ENCODE assay signal across 8 cellular contexts in the genomic region with DNA sequence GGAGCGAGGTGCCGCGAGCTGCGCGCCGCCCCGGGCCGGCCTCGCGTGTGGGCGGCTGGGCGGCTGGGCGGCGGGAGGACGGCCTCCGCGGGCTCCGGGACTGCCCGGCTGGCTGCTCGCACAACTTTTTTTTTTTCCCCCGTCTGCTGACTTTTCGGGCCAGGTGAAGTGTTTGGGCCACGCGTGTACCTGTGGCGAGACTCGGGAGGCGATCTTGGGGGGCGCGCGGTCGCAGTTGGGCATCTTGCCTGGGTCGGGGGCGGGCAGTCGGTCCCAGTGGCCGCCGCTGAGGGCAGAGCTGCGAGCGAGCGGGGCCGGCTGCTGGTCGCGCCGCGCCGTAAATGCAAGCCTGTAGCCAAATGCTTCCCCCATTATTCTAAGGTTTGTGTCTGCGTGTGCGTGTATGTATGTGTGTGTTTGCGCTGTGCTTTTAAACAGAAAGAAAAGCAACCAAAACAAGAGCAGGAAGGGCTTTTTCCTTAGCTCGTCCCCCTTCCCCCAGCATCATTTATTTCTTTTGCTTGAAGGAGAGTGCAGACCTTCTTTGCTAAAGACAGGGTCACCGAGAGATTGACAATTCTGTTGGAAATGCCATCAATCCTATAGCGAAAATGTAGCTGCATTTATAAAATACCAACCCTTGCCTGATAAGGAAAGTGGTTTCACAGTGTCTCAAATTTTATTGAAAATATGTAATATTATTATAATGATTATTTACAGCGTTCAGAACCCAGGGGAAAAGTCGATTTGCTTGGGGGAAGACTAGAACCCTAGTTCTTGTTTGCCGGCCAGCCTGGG.
DNase-seq lines count a peak whose midpoint lies in the region; ATAC-seq and TF ChIP-seq lines count a peak whose summit lies in the region.

No MANE protein-coding gene starts in this region.

- no peak for TF ChIP-seq POLR2A in prostate gland (IDR thresholded peaks at IDR 0.05)

- intact Hi-C loops in heart right ventricle (cut with DNase I), result loop anchor here in 9 of 10 donors (5.0 to 10.0 kb wide), 5 partner anchors 176 to 426 kb away; no protein-coding TSS in a partner anchor
- intact Hi-C loops in prostate gland (cut with DNase I), result loop anchor here (10.0 kb wide), 1 partner anchor 176 kb away; no protein-coding TSS in a partner anchor

- WGBS in heart right ventricle, 2 donors, result 3 to 5% methylated on average over 54 of the region's 54 CpGs
- 11% methylated on average over 51 of the region's 54 CpGs for whole genome bisulfite sequencing in prostate gland

- H3K4me1 ChIP-seq in SJCRH30, result peaks cover 6% of the 10 kb centered on the region
- peaks cover 3 to 43% (median 27%) of the 10 kb centered on the region in 9 donors for H3K4me1 ChIP-seq in heart right ventricle
- peaks cover 11% of the 10 kb centered on the region for H3K4me1 ChIP-seq in prostate gland (replicated peaks)

- ATAC-seq in heart right ventricle (peak in 2 of 8 donors; percentile 35 to 39), HG03439 (IDR thresholded peaks at IDR 0.05; ENCODE audit: unreplicated experiment) (no peak), GM21390 (IDR thresholded peaks at IDR 0.05; ENCODE audit: unreplicated experiment) (no peak)

- no peaks in the 10 kb centered on the region for H3K27me3 ChIP-seq in SJCRH30
- peaks cover 0 to 74% (median 66%) of the 10 kb centered on the region in 7 donors for H3K27me3 ChIP-seq in heart right ventricle
- peaks cover 13% of the 10 kb centered on the region for H3K27me3 ChIP-seq in prostate gland (replicated peaks; ENCODE audit: insufficient read depth)

- DNase-seq in DMS79 treated with DMSO at 0.1 percent for 48 hours (lab: John Stamatoyannopoulos, UW), result peak; percentile 66
- peak; percentile 37 to 66 for DNase-seq in SJCRH30
- DNase-seq in heart right ventricle, result no peak
- no peak for DNase-seq in prostate gland (ENCODE audit: low spot score)
- no peak for DNase-seq in stimulated activated naive CD4-positive, alpha-beta T cell (lab: John Stamatoyannopoulos, UW)
- no peak for DNase-seq in activated naive CD4-positive, alpha-beta T cell (lab: John Stamatoyannopoulos, UW)

- no peaks in the 10 kb centered on the region for H3K36me3 ChIP-seq in SJCRH30
- H3K36me3 ChIP-seq in heart right ventricle, result no peaks in the 10 kb centered on the region
- no peaks in the 10 kb centered on the region for H3K36me3 ChIP-seq in prostate gland

- TF ChIP-seq CTCF in heart right ventricle (IDR thresholded peaks at IDR 0.05) (no peak), prostate gland (IDR thresholded peaks at IDR 0.05) (no peak)

- peak overlapping the region; percentile 75 for H3K27ac ChIP-seq in SJCRH30
- H3K27ac ChIP-seq in heart right ventricle, result peak overlapping the region in 7 of 10 donors; percentile 4 to 77 (median 62)
- H3K27ac ChIP-seq in prostate gland, result peak overlapping the region in 1 of 2 donors; percentile 50

- no peaks in the 10 kb centered on the region for H3K9me3 ChIP-seq in SJCRH30 (replicated peaks)
- H3K9me3 ChIP-seq in heart right ventricle, result no peaks in the 10 kb centered on the region
- H3K9me3 ChIP-seq in prostate gland, result no peaks in the 10 kb centered on the region

- H3K4me3 ChIP-seq in SJCRH30, result peak overlapping the region; percentile 82
- peak overlapping the region in 9 of 10 donors; percentile 47 to 63 (median 56) for H3K4me3 ChIP-seq in heart right ventricle
- peak overlapping the region; percentile 45 to 52 for H3K4me3 ChIP-seq in prostate gland

Comparison
In these comparisons a context has a peak if more than half of its experiments do, and no peak if none do; other contexts are left out.
1. DNase-seq: peak in DMS79 treated with DMSO at 0.1 percent for 48 hours (single experiment) and SJCRH30 (2 of 2); none in heart right ventricle (0 of 2), prostate gland (single experiment), stimulated activated naive CD4-positive, alpha-beta T cell (0 of 6) and activated naive CD4-positive, alpha-beta T cell (0 of 4).
2. Peak in every context shown above with its lines, with median percentiles within 50 percentile points of each other: H3K4me3 ChIP-seq.